In genomic region chr1:21175324-21175669, GRCh38 we compare ENCODE assay signal across 8 cellular contexts. TPM values are rescaled to one million over a fixed set of nuclear protein-coding genes. Genes with fewer than 3 reads are reported as not detected.
DNase-seq lines count a peak whose midpoint lies in the region; ATAC-seq and TF ChIP-seq lines count a peak whose summit lies in the region.

No MANE protein-coding gene starts in this region.

- no peak for ATAC-seq in GM19324 (IDR thresholded peaks at IDR 0.05; ENCODE audit: low FRiP score, unreplicated experiment)

- H3K4me3 Mint-ChIP-seq in CD8-positive, alpha-beta memory T cell = peak overlapping the region; percentile 85 to 95 (median 90)
- peak overlapping the region; percentile 81 for H3K4me3 Mint-ChIP-seq in activated CD4-positive, alpha-beta memory T cell treated with anti-CD3 and anti-CD28 coated beads for 36 hours
- peak overlapping the region; percentile 89 for H3K4me3 Mint-ChIP-seq in nephron progenitor cell

- H3K9me3 Mint-ChIP-seq in CD8-positive, alpha-beta memory T cell = no peaks in the 10 kb centered on the region
- no peaks in the 10 kb centered on the region for H3K9me3 Mint-ChIP-seq in activated CD4-positive, alpha-beta memory T cell treated with anti-CD3 and anti-CD28 coated beads for 36 hours
- H3K9me3 Mint-ChIP-seq in nephron progenitor cell = no peaks in the 10 kb centered on the region

- peaks cover 16% of the 10 kb centered on the region for H3K4me1 ChIP-seq in CD8-positive, alpha-beta memory T cell (ENCODE audit: insufficient read depth, low read length)

- H3K27me3 Mint-ChIP-seq in CD8-positive, alpha-beta memory T cell = peaks cover 0 to 4% of the 10 kb centered on the region in 2 donors
- no peaks in the 10 kb centered on the region for H3K27me3 Mint-ChIP-seq in activated CD4-positive, alpha-beta memory T cell treated with anti-CD3 and anti-CD28 coated beads for 36 hours
- H3K27me3 Mint-ChIP-seq in nephron progenitor cell (ENCODE audit: low read depth, poor library complexity) = peaks cover 5% of the 10 kb centered on the region

- TF ChIP-seq CTCF in fibroblast of pulmonary artery (IDR thresholded peaks at IDR 0.05; ENCODE audit: low read length, missing control alignments) (no peak), nephron progenitor cell (IDR thresholded peaks at IDR 0.05) (no peak)

- H3K4me3 ChIP-seq in CD8-positive, alpha-beta memory T cell (ENCODE audit: low read length) = peak overlapping the region; percentile 52
- H3K4me3 ChIP-seq in fibroblast of pulmonary artery (replicated peaks; ENCODE audit: low read depth, low read length) = peak overlapping the region; percentile 95

- peak in 4 of 5 donors; percentile 35 to 61 (median 56) for DNase-seq in CD8-positive, alpha-beta memory T cell
- DNase-seq in LHCN-M2 (ENCODE audit: low read depth) (peak; percentile 58), fibroblast of pulmonary artery (ENCODE audit: low read depth) (peak; percentile 55), nephron progenitor cell (no peak), NCI-H2227 (lab: John Stamatoyannopoulos, UW; ENCODE audit: unreplicated experiment) (no peak), middle frontal gyrus (ENCODE audit: extremely low spot score, low spot score) (no peak)
- peak; percentile 61 for DNase-seq in activated CD4-positive, alpha-beta memory T cell treated with anti-CD3 and anti-CD28 coated beads for 36 hours

- H3K27ac Mint-ChIP-seq in CD8-positive, alpha-beta memory T cell = peak overlapping the region; percentile 84 to 98 (median 93)
- peak overlapping the region; percentile 86 for H3K27ac Mint-ChIP-seq in activated CD4-positive, alpha-beta memory T cell treated with anti-CD3 and anti-CD28 coated beads for 36 hours
- H3K27ac Mint-ChIP-seq in nephron progenitor cell = peak overlapping the region; percentile 98

- intact Hi-C loops in activated CD4-positive, alpha-beta memory T cell treated with anti-CD3 and anti-CD28 coated beads for 36 hours (cut with micrococcal nuclease) = loop anchor here (2.0 to 10.0 kb wide), 4 partner anchors 180 to 607 kb away; partner anchors contain the start of genes KIF17 and USP48

- CTCF ChIA-PET in CD8-positive, alpha-beta memory T cell (lab: Charles Lee) = no interaction called here
- CTCF ChIA-PET in activated CD4-positive, alpha-beta memory T cell treated with anti-CD3 and anti-CD28 coated beads for 36 hours (lab: Charles Lee) = no interaction called here

- H3K9me3 ChIP-seq in CD8-positive, alpha-beta memory T cell (ENCODE audit: low read length) = no peaks in the 10 kb centered on the region

- H3K27me3 ChIP-seq in CD8-positive, alpha-beta memory T cell (ENCODE audit: insufficient read depth, low read length, poor library complexity, severe bottlenecking) = no peaks in the 10 kb centered on the region

- POLR2A ChIA-PET in CD8-positive, alpha-beta memory T cell (lab: Charles Lee) = interaction anchor here (0.6 kb wide), 1 partner anchor 170 kb away, joined by 3 read pairs; no protein-coding TSS in a partner anchor
- POLR2A ChIA-PET in activated CD4-positive, alpha-beta memory T cell treated with anti-CD3 and anti-CD28 coated beads for 36 hours (lab: Charles Lee) = interaction anchor here (0.7 to 0.8 kb wide), 2 partner anchors 9 to 389 kb away, joined by 3 to 4 read pairs; no protein-coding TSS in a partner anchor

- peaks cover 0 to 10% (median 0%) of the 10 kb centered on the region in 3 donors for H3K36me3 Mint-ChIP-seq in CD8-positive, alpha-beta memory T cell
- H3K36me3 Mint-ChIP-seq in activated CD4-positive, alpha-beta memory T cell treated with anti-CD3 and anti-CD28 coated beads for 36 hours = peaks cover 11% of the 10 kb centered on the region
- peaks cover 25% of the 10 kb centered on the region for H3K36me3 Mint-ChIP-seq in nephron progenitor cell (ENCODE audit: low read depth)

- peak overlapping the region; percentile 83 for H3K27ac ChIP-seq in CD8-positive, alpha-beta memory T cell (ENCODE audit: low read depth, low read length)

- H3K4me1 Mint-ChIP-seq in CD8-positive, alpha-beta memory T cell = peaks cover 33 to 42% (median 33%) of the 10 kb centered on the region in 3 donors
- H3K4me1 Mint-ChIP-seq in activated CD4-positive, alpha-beta memory T cell treated with anti-CD3 and anti-CD28 coated beads for 36 hours (ENCODE audit: low read depth) = peaks cover 22% of the 10 kb centered on the region
- H3K4me1 Mint-ChIP-seq in nephron progenitor cell = peaks cover 34% of the 10 kb centered on the region

- H3K36me3 ChIP-seq in CD8-positive, alpha-beta memory T cell (ENCODE audit: insufficient read depth, low read length) = no peaks in the 10 kb centered on the region

RNA-seq across cellular contexts. Expression of gene EIF4G3, which starts 1.4 kb away (rescaled TPM):
- 10 to 100 TPM; 46.8 to 51.3 TPM for total RNA-seq in CD8-positive, alpha-beta memory T cell
- polyA plus RNA-seq in CD8-positive, alpha-beta memory T cell = 13.0 TPM
- 41.6 and 45.8 TPM in 2 replicates for total RNA-seq in LHCN-M2 (2014; rRNA removed)
- polyA plus RNA-seq in LHCN-M2 (2012) = 21.6 TPM
- 10 to 100 TPM; 39.9 to 42.7 TPM for total RNA-seq in activated CD4-positive, alpha-beta memory T cell treated with anti-CD3 and anti-CD28 coated beads for 36 hours

Comparison
In these comparisons a context has a peak if more than half of its experiments do, and no peak if none do; other contexts are left out.
1. DNase-seq: peak in CD8-positive, alpha-beta memory T cell (4 of 5), LHCN-M2 (single experiment), activated CD4-positive, alpha-beta memory T cell treated with anti-CD3 and anti-CD28 coated beads for 36 hours (single experiment) and fibroblast of pulmonary artery (single experiment); none in nephron progenitor cell (single experiment), NCI-H2227 (single experiment) and middle frontal gyrus (single experiment).
2. Peak in every context shown above with its lines, with median percentiles within 50 percentile points of each other: H3K27ac Mint-ChIP-seq and H3K4me3 Mint-ChIP-seq.